Comparison of ENCODE assay signal across 1 cellular context in the genomic region with DNA sequence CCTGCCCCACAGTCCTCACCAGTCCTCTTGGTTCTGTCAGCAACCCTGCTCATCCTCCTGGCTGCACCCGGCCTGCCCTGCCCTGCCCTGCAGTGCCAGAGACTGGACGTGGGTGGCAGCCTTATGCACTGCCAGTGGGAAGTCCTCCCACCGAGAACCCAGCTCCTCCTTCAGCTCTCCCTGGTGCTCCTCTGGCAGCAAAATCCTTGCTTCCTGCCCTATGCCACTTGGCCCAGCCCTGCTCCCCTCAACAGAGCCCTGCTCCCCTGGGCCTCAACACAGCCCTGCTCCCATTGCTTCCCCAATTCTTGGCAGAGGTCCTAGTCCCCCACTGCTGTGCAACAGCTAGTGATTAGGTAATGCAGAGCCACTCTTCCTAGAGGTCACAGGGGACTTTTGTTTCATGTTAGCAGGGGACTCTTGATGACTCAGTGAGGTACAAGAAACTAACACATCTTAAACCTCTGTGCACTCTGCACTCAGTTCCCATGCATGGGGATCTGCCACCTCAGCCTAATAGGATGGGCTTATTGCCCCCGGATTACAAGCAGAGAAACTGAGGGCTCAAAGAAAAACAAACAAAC.
TF ChIP-seq lines count a peak whose summit lies in the region.

No MANE protein-coding gene starts in this region.

TF ChIP-seq in SK-N-SH, 30 proteins besides CTCF, POLR2A, EP300 and RAD21 (continued from another document):
- TF ChIP-seq, protein P1, sequence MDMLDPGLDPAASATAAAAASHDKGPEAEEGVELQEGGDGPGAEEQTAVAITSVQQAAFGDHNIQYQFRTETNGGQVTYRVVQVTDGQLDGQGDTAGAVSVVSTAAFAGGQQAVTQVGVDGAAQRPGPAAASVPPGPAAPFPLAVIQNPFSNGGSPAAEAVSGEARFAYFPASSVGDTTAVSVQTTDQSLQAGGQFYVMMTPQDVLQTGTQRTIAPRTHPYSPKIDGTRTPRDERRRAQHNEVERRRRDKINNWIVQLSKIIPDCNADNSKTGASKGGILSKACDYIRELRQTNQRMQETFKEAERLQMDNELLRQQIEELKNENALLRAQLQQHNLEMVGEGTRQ (IDR thresholded peaks at IDR 0.05; ENCODE audit: borderline replicate concordance, low read depth, low read length) = no peak
- TF ChIP-seq, protein P2, sequence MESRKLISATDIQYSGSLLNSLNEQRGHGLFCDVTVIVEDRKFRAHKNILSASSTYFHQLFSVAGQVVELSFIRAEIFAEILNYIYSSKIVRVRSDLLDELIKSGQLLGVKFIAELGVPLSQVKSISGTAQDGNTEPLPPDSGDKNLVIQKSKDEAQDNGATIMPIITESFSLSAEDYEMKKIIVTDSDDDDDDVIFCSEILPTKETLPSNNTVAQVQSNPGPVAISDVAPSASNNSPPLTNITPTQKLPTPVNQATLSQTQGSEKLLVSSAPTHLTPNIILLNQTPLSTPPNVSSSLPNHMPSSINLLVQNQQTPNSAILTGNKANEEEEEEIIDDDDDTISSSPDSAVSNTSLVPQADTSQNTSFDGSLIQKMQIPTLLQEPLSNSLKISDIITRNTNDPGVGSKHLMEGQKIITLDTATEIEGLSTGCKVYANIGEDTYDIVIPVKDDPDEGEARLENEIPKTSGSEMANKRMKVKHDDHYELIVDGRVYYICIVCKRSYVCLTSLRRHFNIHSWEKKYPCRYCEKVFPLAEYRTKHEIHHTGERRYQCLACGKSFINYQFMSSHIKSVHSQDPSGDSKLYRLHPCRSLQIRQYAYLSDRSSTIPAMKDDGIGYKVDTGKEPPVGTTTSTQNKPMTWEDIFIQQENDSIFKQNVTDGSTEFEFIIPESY (IDR thresholded peaks at IDR 0.05; ENCODE audit: borderline replicate concordance, low read depth) = no peak
- TF ChIP-seq, protein P3, sequence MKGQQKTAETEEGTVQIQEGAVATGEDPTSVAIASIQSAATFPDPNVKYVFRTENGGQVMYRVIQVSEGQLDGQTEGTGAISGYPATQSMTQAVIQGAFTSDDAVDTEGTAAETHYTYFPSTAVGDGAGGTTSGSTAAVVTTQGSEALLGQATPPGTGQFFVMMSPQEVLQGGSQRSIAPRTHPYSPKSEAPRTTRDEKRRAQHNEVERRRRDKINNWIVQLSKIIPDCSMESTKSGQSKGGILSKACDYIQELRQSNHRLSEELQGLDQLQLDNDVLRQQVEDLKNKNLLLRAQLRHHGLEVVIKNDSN (IDR thresholded peaks at IDR 0.05; ENCODE audit: borderline replicate concordance, low read depth) = no peak
